24 cellular contexts compared by ENCODE assay signal in genomic region chr12:128968668-128969067, GRCh38.
A peak's percentile ranks its signal among the peaks of the same experiment; 100 is the strongest.
DNase-seq lines count a peak whose midpoint lies in the region; ATAC-seq, FAIRE-seq and TF ChIP-seq lines count a peak whose summit lies in the region.
"Had no signal": no experiment of that assay in that cellular context is flagged by ENCODE, and none has a peak within 500 bp of the region (broad histone marks: within the 10 kb centered on the region; RNA-seq: fewer than 3 reads in every experiment).

No MANE protein-coding gene starts in this region.

- peaks cover 0 to 30% (median 0%) of the 10 kb centered on the region in 11 experiments; a peak in 7 of 22 replicates for H3K27me3 ChIP-seq in BLaER1 treated with 17β-estradiol and CSF1 and Interleukin-3, amounts not matched to agents 10 nM and 100 nM
- H3K27me3 ChIP-seq: body of pancreas, SJSA1 had no signal

- BruUV-seq in Calu3 (replicated peaks; lab: Mats Ljungman, UMichigan), result no TSS peak

- no peaks in the 10 kb centered on the region for H3K4me1 Mint-ChIP-seq in chondrocyte (ENCODE audit: low read depth)
- no peaks in the 10 kb centered on the region for H3K4me1 Mint-ChIP-seq in Calu3 (ENCODE audit: low read depth, unreplicated experiment)

- no peak overlapping the region for H3K27ac ChIP-seq in BLaER1 treated with 17β-estradiol and CSF1 and Interleukin-3, amounts not matched to agents 10 nM and 100 nM
- H3K27ac ChIP-seq: 22Rv1, body of pancreas, epithelial cell of prostate, heart left ventricle, sigmoid colon, SJSA1, stomach had no signal

- peaks cover 9% of the 10 kb centered on the region for H3K9me3 Mint-ChIP-seq in chondrocyte (ENCODE audit: low read depth)
- peaks cover 12% of the 10 kb centered on the region for H3K9me3 Mint-ChIP-seq in Calu3 (ENCODE audit: low read depth, unreplicated experiment)

- CTCF ChIA-PET in Calu3 (lab: Charles Lee), result no interaction called here

- H3K9me3 ChIP-seq in BLaER1 treated with 17β-estradiol and CSF1 and Interleukin-3, amounts not matched to agents 10 nM and 100 nM (replicated peaks in 1 of 11), result peaks cover 13 to 19% (median 17%) of the 10 kb centered on the region in 11 experiments
- H3K9me3 ChIP-seq: body of pancreas, SJSA1 had no signal

- no peak overlapping the region for H3K9ac ChIP-seq in BLaER1 treated with 17β-estradiol and CSF1 and Interleukin-3, amounts not matched to agents 10 nM and 100 nM

- H3K27me3 Mint-ChIP-seq in chondrocyte (ENCODE audit: low read depth) (peaks cover 40% of the 10 kb centered on the region), Calu3 (ENCODE audit: unreplicated experiment) (peaks cover 14% of the 10 kb centered on the region)

- intact Hi-C loops in Calu3 (cut with micrococcal nuclease; ENCODE audit: unreplicated experiment), result no loop called here

- peaks cover 0 to 26% (median 22%) of the 10 kb centered on the region in 11 experiments; a peak in 15 of 22 replicates for H4K20me1 ChIP-seq in BLaER1 treated with 17β-estradiol and CSF1 and Interleukin-3, amounts not matched to agents 10 nM and 100 nM

- H3K36me3 Mint-ChIP-seq in chondrocyte (ENCODE audit: low read depth), result peaks cover 2% of the 10 kb centered on the region
- H3K36me3 Mint-ChIP-seq in Calu3 (ENCODE audit: insufficient read depth, unreplicated experiment), result no peaks in the 10 kb centered on the region
- H3K36me3 Mint-ChIP-seq: CD8-positive, alpha-beta T cell had no signal

- TF ChIP-seq CTCF in chondrocyte (IDR thresholded peaks at IDR 0.05) (no peak), Calu3 (IDR thresholded peaks at IDR 0.05; ENCODE audit: unreplicated experiment) (no peak)

- DNase-seq in NCI-H1092 treated with DMSO at 0.1 percent for 48 hours (lab: John Stamatoyannopoulos, UW), result peak; percentile 27
- DNase-seq in NCI-H1092 (lab: John Stamatoyannopoulos, UW), result no peak
- DNase-seq in chondrocyte (ENCODE audit: low spot score), result peak; percentile 81
- no peak for DNase-seq in foreskin melanocyte
- no peak for DNase-seq in frontal cortex (ENCODE audit: low spot score in 2 of 2)
- DNase-seq in Calu3, result no peak
- DNase-seq: activated CD4-positive, CD25-positive, alpha-beta regulatory T cell treated with anti-CD3 and anti-CD28 coated beads, Interleukin-2, amount 50 U/mL, for 72 hours; activated gamma-delta T cell; activated T-cell treated with anti-CD3 and anti-CD28 coated beads for 4 hours; CD8-positive, alpha-beta T cell; heart left ventricle; NCI-H446 treated with DMSO at 0.1 percent for 48 hours; sigmoid colon; trophoblast cell had no signal

- no peak for FAIRE-seq in frontal cortex (lab: Jason Lieb, UNC)
- FAIRE-seq: TTC549 had no signal

- peaks cover 0 to 18% (median 16%) of the 10 kb centered on the region in 11 experiments; a peak in 11 of 22 replicates for H3K36me3 ChIP-seq in BLaER1 treated with 17β-estradiol and CSF1 and Interleukin-3, amounts not matched to agents 10 nM and 100 nM
- H3K36me3 ChIP-seq: heart left ventricle, sigmoid colon, SJSA1, stomach had no signal

- H3K4me3 Mint-ChIP-seq in chondrocyte (ENCODE audit: unreplicated experiment) (no peak overlapping the region), Calu3 (ENCODE audit: low read depth, unreplicated experiment) (no peak overlapping the region)
- H3K4me3 Mint-ChIP-seq: activated CD8-positive, alpha-beta T cell treated with anti-CD3 and anti-CD28 coated beads, Interleukin-2, amount 10 ng/mL, durations not matched to agents 7 days and 5 days; CD8-positive, alpha-beta T cell had no signal

- H3K4me3 ChIP-seq in BLaER1 treated with 17β-estradiol and CSF1 and Interleukin-3, amounts not matched to agents 10 nM and 100 nM, result no peak overlapping the region
- H3K4me3 ChIP-seq: body of pancreas, heart left ventricle, sigmoid colon, SJSA1, stomach had no signal

- ATAC-seq in HG03432 (IDR thresholded peaks at IDR 0.05; ENCODE audit: unreplicated experiment), result peak; percentile 2
- ATAC-seq: CD8-positive, alpha-beta T cell had no signal

- H3K4me2 ChIP-seq in BLaER1 treated with 17β-estradiol and CSF1 and Interleukin-3, amounts not matched to agents 10 nM and 100 nM, result peak overlapping the region in 7 of 11 experiments; percentile 73 to 94 (median 84); a peak in 11 of 22 replicates

- peaks cover 23 to 75% (median 54%) of the 10 kb centered on the region in 10 experiments for H3K4me1 ChIP-seq in BLaER1 treated with 17β-estradiol and CSF1 and Interleukin-3, amounts not matched to agents 10 nM and 100 nM
- H3K4me1 ChIP-seq: body of pancreas, heart left ventricle, sigmoid colon, SJSA1 had no signal

- H3K27ac Mint-ChIP-seq in chondrocyte (ENCODE audit: unreplicated experiment), result no peak overlapping the region
- H3K27ac Mint-ChIP-seq in Calu3 (ENCODE audit: unreplicated experiment), result no peak overlapping the region
- H3K27ac Mint-ChIP-seq: activated CD8-positive, alpha-beta T cell treated with anti-CD3 and anti-CD28 coated beads, Interleukin-2, amount 10 ng/mL, durations not matched to agents 7 days and 5 days; CD8-positive, alpha-beta T cell; progenitor cell of endocrine pancreas had no signal

Comparison
In these comparisons a context has a peak if more than half of its experiments do, and no peak if none do; other contexts are left out.
1. DNase-seq: peak in NCI-H1092 treated with DMSO at 0.1 percent for 48 hours (single experiment) and chondrocyte (single experiment); none in NCI-H1092 (single experiment), foreskin melanocyte (single experiment), frontal cortex (0 of 2) and Calu3 (single experiment).